In the genomic region with DNA sequence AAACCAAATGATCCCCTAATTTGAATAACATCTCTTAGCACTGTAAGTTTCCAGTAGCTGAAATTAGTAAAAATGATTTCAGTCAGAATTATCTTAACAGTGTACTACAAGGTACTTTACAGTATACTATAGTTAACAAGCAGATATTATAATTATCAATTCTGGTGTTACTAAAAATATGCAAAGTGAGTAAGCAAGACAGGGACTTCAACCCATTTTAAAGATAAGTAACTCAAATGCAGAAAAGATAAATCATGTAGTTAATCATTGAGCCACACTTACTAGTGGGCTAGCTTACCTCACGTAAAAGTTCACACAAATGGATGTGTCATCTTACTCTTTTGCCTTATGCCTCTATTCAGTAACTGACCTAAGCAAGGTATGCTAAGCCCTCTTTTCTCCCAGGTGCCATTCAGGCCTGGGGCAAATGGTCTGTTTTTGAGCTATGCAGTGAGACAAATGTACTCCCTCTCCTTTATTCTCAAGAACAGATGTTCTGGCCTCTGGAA, we compare ENCODE assay signal across 19 cellular contexts.
"Had no signal": no experiment of that assay in that cellular context is flagged by ENCODE, and none has a peak within 500 bp of the region (broad histone marks: within the 10 kb centered on the region; RNA-seq: fewer than 3 reads in every experiment).

No MANE protein-coding gene starts in this region.

- FAIRE-seq: astrocyte had no signal

- DNase-seq: activated CD4-positive, alpha-beta memory T cell treated with anti-CD3 and anti-CD28 coated beads for 36 hours; activated CD4-positive, alpha-beta T cell treated with anti-CD3 and anti-CD28 coated beads, Interleukin-2, amount 10 ng/mL, durations not matched to agents 7 days and 5 days; activated CD4-positive, CD25-positive, alpha-beta regulatory T cell; activated CD8-positive, alpha-beta memory T cell treated with anti-CD3 and anti-CD28 coated beads for 24 hours; activated gamma-delta T cell; activated naive CD4-positive, alpha-beta T cell treated with anti-CD3 and anti-CD28 coated beads for 36 hours; activated T-cell treated with anti-CD3 and anti-CD28 coated beads, Interleukin-2, amount 50 U/mL, for 48 hours; amygdala; NCI-H1048; NCI-H1417; NCI-H1694; NCI-H2029; NCI-H2107; NCI-H2171 treated with DMSO at 0.1 percent for 48 hours; NCI-H226; PC-9; SIG-M5; T-helper 1 cell had no signal
